In genomic region chr14:104467236-104467635, GRCh38 we compare ENCODE assay signal across 35 cellular contexts.
"Had no signal": no experiment of that assay in that cellular context is flagged by ENCODE, and none has a peak within 500 bp of the region (broad histone marks: within the 10 kb centered on the region; RNA-seq: fewer than 3 reads in every experiment).

No MANE protein-coding gene starts in this region.

- H3K9ac ChIP-seq: KMS-11 had no signal

- H3K9me3 ChIP-seq: MG63 had no signal

- H3K4me2 ChIP-seq: KMS-11 had no signal

- H3K27ac ChIP-seq: KMS-11 had no signal

- DNase-seq: Karpas-422, Kasumi-1, MG63, MM.1S, MV-4-11, NCI-H1048, NCI-H1092, NCI-H1092 treated with DMSO at 0.1 percent for 48 hours, NCI-H1105, NCI-H1105 treated with DMSO at 0.1 percent for 48 hours, NCI-H1417, NCI-H1417 treated with DMSO at 0.1 percent for 48 hours, NCI-H1436, NCI-H1436 treated with DMSO at 0.1 percent for 48 hours, NCI-H146, NCI-H1694, NCI-H1694 treated with DMSO at 0.1 percent for 48 hours, NCI-H187, NCI-H187 treated with DMSO at 0.1 percent for 48 hours, NCI-H1930, NCI-H2029, NCI-H2029 treated with DMSO at 0.1 percent for 48 hours, NCI-H2081, NCI-H2081 treated with DMSO at 0.1 percent for 48 hours, NCI-H2107, NCI-H2171, NCI-H2171 treated with DMSO at 0.1 percent for 48 hours, NCI-H2227 treated with DMSO at 0.1 percent for 48 hours, NCI-H226, NCI-H345, NCI-H446, NCI-H446 treated with DMSO at 0.1 percent for 48 hours, NCI-H510A, NCI-H510A treated with DMSO at 0.1 percent for 48 hours had no signal

- H3K27me3 ChIP-seq: MG63 had no signal

- H3K4me3 ChIP-seq: MG63 had no signal

- H3K36me3 ChIP-seq: MG63 had no signal
